ENCODE assay signal across 13 cellular contexts in genomic region chr19:55552620-55553019, GRCh38. TPM values are rescaled to one million over a fixed set of nuclear protein-coding genes. Genes with fewer than 3 reads are reported as not detected.
A peak's percentile ranks its signal among the peaks of the same experiment; 100 is the strongest.
DNase-seq lines count a peak whose midpoint lies in the region; ATAC-seq and TF ChIP-seq lines count a peak whose summit lies in the region.
"Had no signal": no experiment of that assay in that cellular context is flagged by ENCODE, and none has a peak within 500 bp of the region (broad histone marks: within the 10 kb centered on the region; RNA-seq: fewer than 3 reads in every experiment).

No MANE protein-coding gene starts in this region.

- H3K4me1 Mint-ChIP-seq in type B pancreatic cell (ENCODE audit: unreplicated experiment) = peaks cover 28% of the 10 kb centered on the region

- no peaks in the 10 kb centered on the region for H3K9me3 Mint-ChIP-seq in type B pancreatic cell

- no peaks in the 10 kb centered on the region for H3K9me2 ChIP-seq in hepatocyte (replicated peaks; ENCODE audit: insufficient read depth)

- no peaks in the 10 kb centered on the region for H3K9me3 ChIP-seq in hepatocyte (ENCODE audit: low read depth)
- H3K9me3 ChIP-seq: body of pancreas, tibial nerve had no signal

- H3K36me3 ChIP-seq in hepatocyte (replicated peaks; ENCODE audit: insufficient read depth, low read depth) = no peaks in the 10 kb centered on the region
- H3K36me3 ChIP-seq: tibial nerve had no signal

- H3K4me1 ChIP-seq in hepatocyte (ENCODE audit: insufficient read depth) = peaks cover 12% of the 10 kb centered on the region

- no peak for ATAC-seq in HG03159 (IDR thresholded peaks at IDR 0.05; ENCODE audit: unreplicated experiment)
- ATAC-seq: body of pancreas had no signal

- 56% methylated on average over 13 of the region's 13 CpGs for WGBS in hepatocyte (ENCODE audit: low lambda C conversion rate, missing lambda C conversion rate)

- H3K4me3 ChIP-seq in hepatocyte = no peak overlapping the region
- H3K4me3 ChIP-seq: body of pancreas, tibial nerve had no signal

- H3K79me2 ChIP-seq in hepatocyte = no peaks in the 10 kb centered on the region

- CTCF ChIA-PET in HEK293T (lab: Yijun Ruan, JAX) = interaction anchor here (0.6 kb wide), 1 partner anchor 51 kb away, joined by 6 read pairs; no protein-coding TSS in a partner anchor

- peak overlapping the region; percentile 27 for H3K4me2 ChIP-seq in hepatocyte

- H3K27ac ChIP-seq in hepatocyte = peak overlapping the region; percentile 43
- H3K27ac ChIP-seq: body of pancreas had no signal

- peak overlapping the region; percentile 65 for H3K27ac Mint-ChIP-seq in type B pancreatic cell

- no peak overlapping the region for H3K4me3 Mint-ChIP-seq in type B pancreatic cell

- H3K36me3 Mint-ChIP-seq in type B pancreatic cell = no peaks in the 10 kb centered on the region

- H4K20me1 ChIP-seq in hepatocyte (ENCODE audit: insufficient read depth, poor library complexity, severe bottlenecking) = no peaks in the 10 kb centered on the region

- no peaks in the 10 kb centered on the region for H3K27me3 ChIP-seq in hepatocyte
- H3K27me3 ChIP-seq: body of pancreas had no signal

- no peak overlapping the region for H2AFZ ChIP-seq in hepatocyte

- no peak for TF ChIP-seq CTCF in hepatocyte (IDR thresholded peaks at IDR 0.05; ENCODE audit: poor library complexity)
- TF ChIP-seq CTCF in type B pancreatic cell (conservative IDR thresholded peaks at IDR 0.05) = no peak

- DNase-seq in H4 (ENCODE audit: low spot score) (peak; percentile 84), amniotic epithelial cell (ENCODE audit: low read depth) (peak; percentile 95), hepatocyte (ENCODE audit: low spot score) (peak; percentile 38), type B pancreatic cell (ENCODE audit: extremely low spot score, unreplicated experiment) (no peak), NCI-H2171 (lab: John Stamatoyannopoulos, UW) (no peak), HEK293T (ENCODE audit: extremely low spot score) (no peak)
- DNase-seq: body of pancreas had no signal

- POLR2A ChIA-PET in HEK293T (lab: Yijun Ruan, JAX) = interaction anchor here (0.6 kb wide), 1 partner anchor 54 kb away, joined by 3 read pairs; no protein-coding TSS in a partner anchor

- peaks cover 26% of the 10 kb centered on the region for H3K27me3 Mint-ChIP-seq in type B pancreatic cell

TF ChIP-seq in HEK293T, 16 proteins besides CTCF, POLR2A, EP300 and RAD21:
- no peak for TF ChIP-seq ELF4 (IDR thresholded peaks at IDR 0.05)
- no peak for TF ChIP-seq FOXA1 (IDR thresholded peaks at IDR 0.05)
- TF ChIP-seq SP1 (IDR thresholded peaks at IDR 0.05) = no peak
- TF ChIP-seq TARDBP (IDR thresholded peaks at IDR 0.05) = no peak

RNA-seq across cellular contexts. Expression of gene SBK3, which starts 7.3 kb away (rescaled TPM):
- not detected in 2 replicates for total RNA-seq in H4 (2014; rRNA removed; shearing (Covaris generic))
- total RNA-seq in hepatocyte (0.57 TPM in 1 of 2 replicates, not detected in the other), type B pancreatic cell (ENCODE audit: low replicate concordance) (0.24 and 0.36 TPM in 2 replicates)
- polyA plus RNA-seq in hepatocyte = 0.92 TPM in 1 of 2 replicates, not detected in the other
- total RNA-seq: body of pancreas; liver; posterior vena cava; T-helper 1 cell treated with Interleukin-12 subunit alpha and Interleukin-12 subunit beta and Interleukin-4 antibody, amounts not matched to agents 30 ng/mL and 1 ng/mL, for 36 hours had no signal

RNA-seq across cellular contexts. Expression of gene SBK2, which starts 15.7 kb away (rescaled TPM):
- total RNA-seq in H4 (2014; rRNA removed; shearing (Covaris generic)) = not detected in 2 replicates
- total RNA-seq in hepatocyte (0.28 and 0.30 TPM in 2 replicates), type B pancreatic cell (ENCODE audit: low replicate concordance) (0.75 TPM in 1 of 2 replicates, not detected in the other)
- polyA plus RNA-seq in hepatocyte = 0.33 and 0.51 TPM in 2 replicates
- total RNA-seq: body of pancreas; liver; posterior vena cava; T-helper 1 cell treated with Interleukin-12 subunit alpha and Interleukin-12 subunit beta and Interleukin-4 antibody, amounts not matched to agents 30 ng/mL and 1 ng/mL, for 36 hours; tibial nerve had no signal
- polyA plus RNA-seq: esophagus, liver had no signal

RNA-seq across cellular contexts. Expression of gene ZNF579, which starts 28.0 kb away (rescaled TPM):
- total RNA-seq in H4 (2014; rRNA removed; shearing (Covaris generic)) = 2.5 and 4.6 TPM in 2 replicates
- total RNA-seq in hepatocyte (4.1 and 5.1 TPM in 2 replicates), type B pancreatic cell (ENCODE audit: low replicate concordance) (21.1 and 23.9 TPM in 2 replicates)
- 14.8 and 21.7 TPM in 2 replicates for polyA plus RNA-seq in hepatocyte

RNA-seq across cellular contexts. Expression of gene FIZ1, which starts 46.7 kb away (rescaled TPM):
- total RNA-seq in H4 (2014; rRNA removed; shearing (Covaris generic)) = 5.1 and 7.8 TPM in 2 replicates
- 3.8 and 5.6 TPM in 2 replicates for total RNA-seq in hepatocyte
- polyA plus RNA-seq in hepatocyte = 14.0 and 16.4 TPM in 2 replicates
- total RNA-seq in type B pancreatic cell (ENCODE audit: low replicate concordance) = 18.4 and 22.4 TPM in 2 replicates

RNA-seq across cellular contexts. Expression of gene ZNF524, which starts 47.5 kb away (rescaled TPM):
- total RNA-seq in H4 (2014; rRNA removed; shearing (Covaris generic)) = 16.7 and 21.9 TPM in 2 replicates
- 8.4 and 12.4 TPM in 2 replicates for total RNA-seq in hepatocyte
- 18.5 and 19.5 TPM in 2 replicates for polyA plus RNA-seq in hepatocyte
- total RNA-seq in type B pancreatic cell (ENCODE audit: low replicate concordance) = 13.6 and 23.9 TPM in 2 replicates

Comparison
In these comparisons a context has a peak if more than half of its experiments do, and no peak if none do; other contexts are left out.
1. DNase-seq: peak in H4 (single experiment), amniotic epithelial cell (single experiment) and hepatocyte (single experiment); none in type B pancreatic cell (single experiment), NCI-H2171 (single experiment) and HEK293T (single experiment).